18 cellular contexts compared by ENCODE assay signal in genomic region chr1:45370575-45370974, GRCh38. TPM values are rescaled to one million over a fixed set of nuclear protein-coding genes. Genes with fewer than 3 reads are reported as not detected.
DNase-seq lines count a peak whose midpoint lies in the region; ATAC-seq lines count a peak whose summit lies in the region.
"Had no signal": no experiment of that assay in that cellular context is flagged by ENCODE, and none has a peak within 500 bp of the region (broad histone marks: within the 10 kb centered on the region; RNA-seq: fewer than 3 reads in every experiment).

No MANE protein-coding gene starts in this region.

- no peak for DNase-seq in activated naive CD8-positive, alpha-beta T cell treated with anti-CD3 and anti-CD28 coated beads, Interleukin-2, amount 10 ng/mL, durations not matched to agents 7 days and 5 days
- DNase-seq in activated naive CD8-positive, alpha-beta T cell treated with anti-CD3 and anti-CD28 coated beads, Interleukin-2, amount 50 U/mL, for 24 hours, result no peak
- no peak for DNase-seq in naive B cell
- no peak for DNase-seq in activated T-cell treated with anti-CD3 and anti-CD28 coated beads, Interleukin-2, amount 50 U/mL, for 48 hours
- DNase-seq: 8988T; activated CD4-positive, alpha-beta T cell treated with anti-CD3 and anti-CD28 coated beads for 48 hours; activated naive CD8-positive, alpha-beta T cell treated with anti-CD3 and anti-CD28 coated beads for 36 hours; CD4-positive, CD25-positive, alpha-beta regulatory T cell; NCI-H2227 treated with DMSO at 0.1 percent for 48 hours; occipital lobe; SIG-M5; uterus had no signal

- POLR2A ChIA-PET in activated naive CD8-positive, alpha-beta T cell treated with anti-CD3 and anti-CD28 coated beads, Interleukin-2, amount 10 ng/mL, durations not matched to agents 7 days and 5 days (lab: Charles Lee), result no interaction called here

- H3K4me3 Mint-ChIP-seq in activated naive CD8-positive, alpha-beta T cell treated with anti-CD3 and anti-CD28 coated beads, Interleukin-2, amount 10 ng/mL, durations not matched to agents 7 days and 5 days, result no peak overlapping the region
- no peak overlapping the region for H3K4me3 Mint-ChIP-seq in activated naive CD8-positive, alpha-beta T cell treated with anti-CD3 and anti-CD28 coated beads, Interleukin-2, amount 50 U/mL, for 24 hours
- peak overlapping the region in 2 of 8 donors; percentile 5 to 55 for H3K4me3 Mint-ChIP-seq in naive B cell
- H3K4me3 Mint-ChIP-seq: activated naive CD8-positive, alpha-beta T cell treated with anti-CD3 and anti-CD28 coated beads for 36 hours; CD4-positive, CD25-positive, alpha-beta regulatory T cell; central memory CD8-positive, alpha-beta T cell; stimulated activated naive CD8-positive, alpha-beta T cell treated with anti-CD3 and anti-CD28 coated beads, Interleukin-15, Interleukin-2, amounts not matched to agents 100 ng/mL and 50 ng/mL, for 24 hours had no signal

- no peaks in the 10 kb centered on the region for H3K27me3 Mint-ChIP-seq in activated naive CD8-positive, alpha-beta T cell treated with anti-CD3 and anti-CD28 coated beads, Interleukin-2, amount 10 ng/mL, durations not matched to agents 7 days and 5 days
- no peaks in the 10 kb centered on the region for H3K27me3 Mint-ChIP-seq in activated naive CD8-positive, alpha-beta T cell treated with anti-CD3 and anti-CD28 coated beads, Interleukin-2, amount 50 U/mL, for 24 hours
- no peaks in the 10 kb centered on the region for H3K27me3 Mint-ChIP-seq in naive B cell
- H3K27me3 Mint-ChIP-seq: activated naive CD8-positive, alpha-beta T cell treated with anti-CD3 and anti-CD28 coated beads for 36 hours; CD4-positive, CD25-positive, alpha-beta regulatory T cell; central memory CD8-positive, alpha-beta T cell; stimulated activated naive CD8-positive, alpha-beta T cell treated with anti-CD3 and anti-CD28 coated beads, Interleukin-15, Interleukin-2, amounts not matched to agents 100 ng/mL and 50 ng/mL, for 24 hours had no signal

- peaks cover 1% of the 10 kb centered on the region for H3K36me3 Mint-ChIP-seq in activated naive CD8-positive, alpha-beta T cell treated with anti-CD3 and anti-CD28 coated beads, Interleukin-2, amount 10 ng/mL, durations not matched to agents 7 days and 5 days
- H3K36me3 Mint-ChIP-seq in activated naive CD8-positive, alpha-beta T cell treated with anti-CD3 and anti-CD28 coated beads, Interleukin-2, amount 50 U/mL, for 24 hours (ENCODE audit: low read depth), result no peaks in the 10 kb centered on the region
- H3K36me3 Mint-ChIP-seq in naive B cell, result peaks cover 0 to 4% of the 10 kb centered on the region in 2 donors
- H3K36me3 Mint-ChIP-seq: activated naive CD8-positive, alpha-beta T cell treated with anti-CD3 and anti-CD28 coated beads for 36 hours had no signal

- no peak for ATAC-seq in activated naive CD8-positive, alpha-beta T cell treated with anti-CD3 and anti-CD28 coated beads, Interleukin-2, amount 10 ng/mL, durations not matched to agents 7 days and 5 days (ENCODE audit: low read depth)
- ATAC-seq in activated naive CD8-positive, alpha-beta T cell treated with anti-CD3 and anti-CD28 coated beads, Interleukin-2, amount 50 U/mL, for 24 hours, result no peak
- peak; percentile 74 for ATAC-seq in GM21515 (IDR thresholded peaks at IDR 0.05; ENCODE audit: unreplicated experiment)
- ATAC-seq in HG03060 (IDR thresholded peaks at IDR 0.05; ENCODE audit: low read depth, unreplicated experiment), result peak; percentile 51
- ATAC-seq in naive B cell (ENCODE audit: low read depth in 2 of 2), result peak in 1 of 2 donors; percentile 52
- ATAC-seq in GM19035 (IDR thresholded peaks at IDR 0.05; ENCODE audit: unreplicated experiment), result no peak
- ATAC-seq in HG03139 (IDR thresholded peaks at IDR 0.05; ENCODE audit: unreplicated experiment), result no peak

- peak overlapping the region; percentile 37 for H3K27ac Mint-ChIP-seq in activated naive CD8-positive, alpha-beta T cell treated with anti-CD3 and anti-CD28 coated beads, Interleukin-2, amount 10 ng/mL, durations not matched to agents 7 days and 5 days
- H3K27ac Mint-ChIP-seq in activated naive CD8-positive, alpha-beta T cell treated with anti-CD3 and anti-CD28 coated beads, Interleukin-2, amount 50 U/mL, for 24 hours, result no peak overlapping the region
- peak overlapping the region in 5 of 6 donors; percentile 11 to 76 (median 31) for H3K27ac Mint-ChIP-seq in naive B cell
- H3K27ac Mint-ChIP-seq: activated naive CD8-positive, alpha-beta T cell treated with anti-CD3 and anti-CD28 coated beads for 36 hours; stimulated activated naive CD8-positive, alpha-beta T cell treated with anti-CD3 and anti-CD28 coated beads, Interleukin-15, Interleukin-2, amounts not matched to agents 100 ng/mL and 50 ng/mL, for 24 hours had no signal

- peaks cover 10% of the 10 kb centered on the region for H3K4me1 Mint-ChIP-seq in activated naive CD8-positive, alpha-beta T cell treated with anti-CD3 and anti-CD28 coated beads, Interleukin-2, amount 10 ng/mL, durations not matched to agents 7 days and 5 days
- peaks cover 11% of the 10 kb centered on the region for H3K4me1 Mint-ChIP-seq in activated naive CD8-positive, alpha-beta T cell treated with anti-CD3 and anti-CD28 coated beads, Interleukin-2, amount 50 U/mL, for 24 hours
- H3K4me1 Mint-ChIP-seq in naive B cell, result peaks cover 31 to 45% (median 44%) of the 10 kb centered on the region in 3 donors
- H3K4me1 Mint-ChIP-seq: central memory CD8-positive, alpha-beta T cell had no signal

- H3K9me3 Mint-ChIP-seq in activated naive CD8-positive, alpha-beta T cell treated with anti-CD3 and anti-CD28 coated beads, Interleukin-2, amount 10 ng/mL, durations not matched to agents 7 days and 5 days, result no peaks in the 10 kb centered on the region
- H3K9me3 Mint-ChIP-seq in activated naive CD8-positive, alpha-beta T cell treated with anti-CD3 and anti-CD28 coated beads, Interleukin-2, amount 50 U/mL, for 24 hours, result no peaks in the 10 kb centered on the region
- H3K9me3 Mint-ChIP-seq in naive B cell, result no peaks in the 10 kb centered on the region
- H3K9me3 Mint-ChIP-seq: activated naive CD8-positive, alpha-beta T cell treated with anti-CD3 and anti-CD28 coated beads for 36 hours; central memory CD8-positive, alpha-beta T cell; stimulated activated naive CD8-positive, alpha-beta T cell treated with anti-CD3 and anti-CD28 coated beads, Interleukin-15, Interleukin-2, amounts not matched to agents 100 ng/mL and 50 ng/mL, for 24 hours had no signal

RNA-seq across cellular contexts. Expression of gene MUTYH, which starts 30.3 kb away (rescaled TPM):
- total RNA-seq in activated naive CD8-positive, alpha-beta T cell treated with anti-CD3 and anti-CD28 coated beads, Interleukin-2, amount 10 ng/mL, durations not matched to agents 7 days and 5 days, result 10 to 100 TPM; 59.9 to 68.8 TPM
- polyA plus RNA-seq in naive B cell (ENCODE audit: low read depth in 6 of 6), result 10 to 100 TPM; 10.4 to 25.3 (median 18.7) TPM

RNA-seq across cellular contexts. Expression of gene TOE1, which starts 30.6 kb away (rescaled TPM):
- total RNA-seq in activated naive CD8-positive, alpha-beta T cell treated with anti-CD3 and anti-CD28 coated beads, Interleukin-2, amount 10 ng/mL, durations not matched to agents 7 days and 5 days, result 10 to 100 TPM; 20.4 to 22.2 TPM
- polyA plus RNA-seq in naive B cell (ENCODE audit: low read depth in 6 of 6), result 10 to 100 TPM; 15.5 to 27.8 (median 20.3) TPM

RNA-seq across cellular contexts. Expression of gene HPDL, which starts 43.9 kb away (rescaled TPM):
- 10 to 100 TPM in 1 of 2 experiments, 1 to 10 TPM in 1; 8.4 to 10.3 TPM for total RNA-seq in activated naive CD8-positive, alpha-beta T cell treated with anti-CD3 and anti-CD28 coated beads, Interleukin-2, amount 10 ng/mL, durations not matched to agents 7 days and 5 days
- under 1 TPM in 5 of 6 donors, not detected in 1; 0.31 to 0.86 (median 0.74) TPM for polyA plus RNA-seq in naive B cell (ENCODE audit: low read depth in 6 of 6)
- total RNA-seq: CD4-positive, CD25-positive, alpha-beta regulatory T cell had no signal

Comparison
In these comparisons a context has a peak if more than half of its experiments do, and no peak if none do; other contexts are left out.
1. ATAC-seq: peak in GM21515 (single experiment) and HG03060 (single experiment); none in activated naive CD8-positive, alpha-beta T cell treated with anti-CD3 and anti-CD28 coated beads, Interleukin-2, amount 10 ng/mL, durations not matched to agents 7 days and 5 days (single experiment), activated naive CD8-positive, alpha-beta T cell treated with anti-CD3 and anti-CD28 coated beads, Interleukin-2, amount 50 U/mL, for 24 hours (single experiment), GM19035 (single experiment) and HG03139 (single experiment).